In the genomic region with DNA sequence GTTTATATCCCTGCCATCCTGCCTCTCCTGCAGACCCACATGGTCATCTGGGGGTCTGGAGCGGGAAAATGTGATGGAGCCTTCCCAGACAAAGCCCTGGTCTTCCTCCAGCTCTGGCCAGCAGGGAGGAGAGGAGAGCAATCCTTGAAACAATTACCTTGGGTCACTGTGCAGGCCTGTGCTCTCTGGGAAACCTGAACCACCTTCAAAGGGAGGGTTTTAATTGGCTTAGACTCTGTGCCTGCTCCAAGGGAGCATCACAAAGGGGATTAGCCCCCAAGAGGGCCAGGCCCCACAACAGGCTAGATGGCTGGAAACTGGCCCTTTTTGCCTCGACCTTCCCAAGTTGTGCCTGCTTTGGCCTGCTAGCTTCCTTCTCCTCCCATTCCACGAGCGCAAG, we compare ENCODE assay signal across 1 cellular context.
TF ChIP-seq lines count a peak whose summit lies in the region.

No MANE protein-coding gene starts in this region.

TF ChIP-seq in SK-N-SH treated with all-trans-retinoic acid at 6 μM for 48 hours, 23 proteins besides CTCF, POLR2A, EP300 and RAD21 (continued from another document):
- TF ChIP-seq CSRNP3 (CRISPR knock-in tag; IDR thresholded peaks at IDR 0.05) (no peak), PATZ1 (CRISPR knock-in tag; IDR thresholded peaks at IDR 0.05; ENCODE audit: borderline replicate concordance) (no peak)
- TF ChIP-seq, protein P1, sequence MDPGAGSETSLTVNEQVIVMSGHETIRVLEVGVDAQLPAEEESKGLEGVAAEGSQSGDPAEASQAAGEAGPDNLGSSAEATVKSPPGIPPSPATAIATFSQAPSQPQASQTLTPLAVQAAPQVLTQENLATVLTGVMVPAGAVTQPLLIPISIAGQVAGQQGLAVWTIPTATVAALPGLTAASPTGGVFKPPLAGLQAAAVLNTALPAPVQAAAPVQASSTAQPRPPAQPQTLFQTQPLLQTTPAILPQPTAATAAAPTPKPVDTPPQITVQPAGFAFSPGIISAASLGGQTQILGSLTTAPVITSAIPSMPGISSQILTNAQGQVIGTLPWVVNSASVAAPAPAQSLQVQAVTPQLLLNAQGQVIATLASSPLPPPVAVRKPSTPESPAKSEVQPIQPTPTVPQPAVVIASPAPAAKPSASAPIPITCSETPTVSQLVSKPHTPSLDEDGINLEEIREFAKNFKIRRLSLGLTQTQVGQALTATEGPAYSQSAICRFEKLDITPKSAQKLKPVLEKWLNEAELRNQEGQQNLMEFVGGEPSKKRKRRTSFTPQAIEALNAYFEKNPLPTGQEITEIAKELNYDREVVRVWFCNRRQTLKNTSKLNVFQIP (CRISPR knock-in tag; IDR thresholded peaks at IDR 0.05; ENCODE audit: borderline replicate concordance, low read depth) = no peak
